Comparison of ENCODE assay signal across 19 cellular contexts in genomic region chr9:99129091-99129490, GRCh38. TPM values are rescaled to one million over a fixed set of nuclear protein-coding genes. Genes with fewer than 3 reads are reported as not detected.
DNase-seq lines count a peak whose midpoint lies in the region; ATAC-seq and TF ChIP-seq lines count a peak whose summit lies in the region.
"Had no signal": no experiment of that assay in that cellular context is flagged by ENCODE, and none has a peak within 500 bp of the region (broad histone marks: within the 10 kb centered on the region; RNA-seq: fewer than 3 reads in every experiment).

No MANE protein-coding gene starts in this region.

- H3K4me1 ChIP-seq in foreskin keratinocyte (peaks cover 55% of the 10 kb centered on the region), mesenchymal stem cell (ENCODE audit: control insufficient read depth, insufficient read depth, low read depth, low read length) (peaks cover under 1% of the 10 kb centered on the region)
- H3K4me1 ChIP-seq: parathyroid adenoma had no signal

- TF ChIP-seq CTCF in foreskin keratinocyte (conservative IDR thresholded peaks at IDR 0.05), result no peak

- H3K18ac ChIP-seq in mesenchymal stem cell (ENCODE audit: low read depth in 1 of 2, low read length in 2 of 2), result no peak overlapping the region

- no peak overlapping the region for H3K23ac ChIP-seq in mesenchymal stem cell (ENCODE audit: low read length in 2 of 2)

- no peak overlapping the region for H4K8ac ChIP-seq in mesenchymal stem cell (ENCODE audit: low read length)

- peaks cover 30% of the 10 kb centered on the region for H3K36me3 Mint-ChIP-seq in stimulated activated naive CD8-positive, alpha-beta T cell treated with anti-CD3 and anti-CD28 coated beads, Interleukin-15, Interleukin-2, amounts not matched to agents 100 ng/mL and 50 ng/mL, for 24 hours (ENCODE audit: low read depth)
- peaks cover 23% of the 10 kb centered on the region for H3K36me3 Mint-ChIP-seq in T-cell

- no peak overlapping the region for H2BK5ac ChIP-seq in mesenchymal stem cell (ENCODE audit: low read depth, low read length, poor library complexity, severe bottlenecking)

- H2BK15ac ChIP-seq in mesenchymal stem cell (ENCODE audit: low read depth, poor library complexity, severe bottlenecking), result no peak overlapping the region

- no peak overlapping the region for H4K91ac ChIP-seq in mesenchymal stem cell (ENCODE audit: low read length)

- peaks cover 23% of the 10 kb centered on the region for H3K79me1 ChIP-seq in mesenchymal stem cell (replicated peaks; ENCODE audit: low read length, poor library complexity, severe bottlenecking)

- no peak overlapping the region for H3K4ac ChIP-seq in mesenchymal stem cell (ENCODE audit: low read depth in 1 of 2, low read length in 2 of 2)

- no peaks in the 10 kb centered on the region for H3K27me3 Mint-ChIP-seq in stimulated activated naive CD8-positive, alpha-beta T cell treated with anti-CD3 and anti-CD28 coated beads, Interleukin-15, Interleukin-2, amounts not matched to agents 100 ng/mL and 50 ng/mL, for 24 hours
- H3K27me3 Mint-ChIP-seq in T-cell, result no peaks in the 10 kb centered on the region

- H3K9me3 ChIP-seq in mesenchymal stem cell (ENCODE audit: control insufficient read depth, low read length), result no peaks in the 10 kb centered on the region
- H3K9me3 ChIP-seq: ascending aorta, gastroesophageal sphincter, left ventricle myocardium inferior had no signal

- DNase-seq in stimulated activated naive CD8-positive, alpha-beta T cell treated with anti-CD3 and anti-CD28 coated beads, Interleukin-15, Interleukin-2, amounts not matched to agents 100 U/mL and 50 U/mL, for 24 hours, result no peak
- DNase-seq in T-cell (no peak), foreskin keratinocyte (peak in 1 of 2 donors; percentile 81), D341Med (ENCODE audit: low spot score) (no peak), NCI-H187 (lab: John Stamatoyannopoulos, UW) (no peak), mesenchymal stem cell (no peak)
- DNase-seq: activated CD4-positive, CD25-positive, alpha-beta regulatory T cell treated with anti-CD3 and anti-CD28 coated beads, Interleukin-2, amount 50 U/mL, for 72 hours; DMS 273 treated with DMSO at 0.1 percent for 48 hours; GM23248; left ventricle myocardium inferior; NCI-H1694; NCI-H510A; SIG-M5; stimulated activated CD4-positive, alpha-beta T cell treated with anti-CD3 and anti-CD28 coated beads, Interleukin-4, amount 100 ng/mL, for 1 hour had no signal

- no peak overlapping the region for H2AK5ac ChIP-seq in mesenchymal stem cell (ENCODE audit: low read length, severe bottlenecking)

- peaks cover 92% of the 10 kb centered on the region for H3K4me1 Mint-ChIP-seq in stimulated activated naive CD8-positive, alpha-beta T cell treated with anti-CD3 and anti-CD28 coated beads, Interleukin-15, Interleukin-2, amounts not matched to agents 100 ng/mL and 50 ng/mL, for 24 hours (ENCODE audit: low read depth)
- peaks cover 78 to 88% (median 84%) of the 10 kb centered on the region in 3 donors for H3K4me1 Mint-ChIP-seq in T-cell

- no peak for ATAC-seq in stimulated activated naive CD8-positive, alpha-beta T cell treated with anti-CD3 and anti-CD28 coated beads, Interleukin-15, Interleukin-2, amounts not matched to agents 100 U/mL and 50 U/mL, for 24 hours
- peak; percentile 65 to 78 (median 78) for ATAC-seq in T-cell (replicated peaks in 1 of 4)
- peak; percentile 27 for ATAC-seq in foreskin keratinocyte
- ATAC-seq: gastroesophageal sphincter had no signal

- peak overlapping the region; percentile 74 for H3K27ac ChIP-seq in foreskin keratinocyte
- H3K27ac ChIP-seq in mesenchymal stem cell (ENCODE audit: low read length, poor library complexity, severe bottlenecking), result no peak overlapping the region
- H3K27ac ChIP-seq: ascending aorta, coronary artery, gastroesophageal sphincter, GM23248, left ventricle myocardium inferior, parathyroid adenoma had no signal

- no peak overlapping the region for H3K4me2 ChIP-seq in mesenchymal stem cell (ENCODE audit: low read length, poor library complexity, severe bottlenecking)

- POLR2A ChIA-PET in T-cell (lab: Charles Lee), result interaction anchor here in 1 of 2 donors (0.6 kb wide), 1 partner anchor 68 kb away, joined by 4 read pairs; no protein-coding TSS in a partner anchor

- H2BK12ac ChIP-seq in mesenchymal stem cell (ENCODE audit: low read length in 2 of 2), result no peak overlapping the region

- H3K4me3 Mint-ChIP-seq in stimulated activated naive CD8-positive, alpha-beta T cell treated with anti-CD3 and anti-CD28 coated beads, Interleukin-15, Interleukin-2, amounts not matched to agents 100 ng/mL and 50 ng/mL, for 24 hours, result no peak overlapping the region
- peak overlapping the region in 2 of 3 donors; percentile 13 to 66 for H3K4me3 Mint-ChIP-seq in T-cell

- H3K36me3 ChIP-seq in mesenchymal stem cell (ENCODE audit: control insufficient read depth in 1 of 2, insufficient read depth in 2 of 2, low read depth in 1 of 2, low read length in 2 of 2), result peaks cover 7 to 14% of the 10 kb centered on the region in 2 experiments

- H2AFZ ChIP-seq in mesenchymal stem cell (ENCODE audit: low read depth, low read length), result no peak overlapping the region
- H2AFZ ChIP-seq: GM23248, parathyroid adenoma had no signal

- CTCF ChIA-PET in T-cell (lab: Charles Lee), result interaction anchor here (0.5 to 2.4 kb wide), 2 partner anchors 11 to 56 kb away, joined by 3 to 11 read pairs; no protein-coding TSS in a partner anchor

- H3K27me3 ChIP-seq in foreskin keratinocyte, result no peaks in the 10 kb centered on the region
- no peaks in the 10 kb centered on the region for H3K27me3 ChIP-seq in mesenchymal stem cell (ENCODE audit: control insufficient read depth in 1 of 2, insufficient read depth in 1 of 2, low read length in 2 of 2)
- H3K27me3 ChIP-seq: ascending aorta, gastroesophageal sphincter had no signal

- H3K4me3 ChIP-seq in mesenchymal stem cell (ENCODE audit: insufficient read depth in 1 of 2, low read depth in 1 of 2, low read length in 2 of 2), result no peak overlapping the region
- H3K4me3 ChIP-seq: ascending aorta, coronary artery, gastroesophageal sphincter, GM23248, left ventricle myocardium inferior had no signal

- H3K27ac Mint-ChIP-seq in stimulated activated naive CD8-positive, alpha-beta T cell treated with anti-CD3 and anti-CD28 coated beads, Interleukin-15, Interleukin-2, amounts not matched to agents 100 ng/mL and 50 ng/mL, for 24 hours, result peak overlapping the region; percentile 46
- peak overlapping the region; percentile 77 to 92 for H3K27ac Mint-ChIP-seq in T-cell

- no peak overlapping the region for H3K14ac ChIP-seq in mesenchymal stem cell (ENCODE audit: low read length in 2 of 2)

- H3K9ac ChIP-seq in mesenchymal stem cell (ENCODE audit: low read length), result no peak overlapping the region
- H3K9ac ChIP-seq: GM23248, parathyroid adenoma had no signal

- 100% methylated on average over 1 of the region's 1 CpG for WGBS in mesenchymal stem cell

- H3K9me3 Mint-ChIP-seq in stimulated activated naive CD8-positive, alpha-beta T cell treated with anti-CD3 and anti-CD28 coated beads, Interleukin-15, Interleukin-2, amounts not matched to agents 100 ng/mL and 50 ng/mL, for 24 hours, result no peaks in the 10 kb centered on the region
- H3K9me3 Mint-ChIP-seq in T-cell, result no peaks in the 10 kb centered on the region

- H2BK120ac ChIP-seq in mesenchymal stem cell (ENCODE audit: low read depth, low read length), result no peak overlapping the region

RNA-seq across cellular contexts. Expression of gene TGFBR1, which starts 24.2 kb away (rescaled TPM):
- total RNA-seq in T-cell (10 to 100 TPM; 22.3 to 36.9 (median 31.7) TPM), foreskin keratinocyte (36.1 and 41.6 TPM in 2 replicates)
- 7.8 and 9.2 TPM in 2 replicates for polyA plus RNA-seq in foreskin keratinocyte
- polyA plus RNA-seq in mesenchymal stem cell (2013, experiment 1 of 2), result 55.8 TPM
- 57.6 TPM for polyA plus RNA-seq in mesenchymal stem cell (2013, experiment 2 of 2)
